8 cellular contexts compared by ENCODE assay signal in genomic region chr2:47767880-47768609, GRCh38. TPM values are rescaled to one million over a fixed set of nuclear protein-coding genes. Genes with fewer than 3 reads are reported as not detected.
A peak's percentile ranks its signal among the peaks of the same experiment; 100 is the strongest.
DNase-seq lines count a peak whose midpoint lies in the region; ATAC-seq and TF ChIP-seq lines count a peak whose summit lies in the region.

No MANE protein-coding gene starts in this region.

- no peaks in the 10 kb centered on the region for H3K27me3 ChIP-seq in lower lobe of right lung (ENCODE audit: low read depth)

- H3K4me3 ChIP-seq in coronary artery (peak overlapping the region; percentile 54), lower lobe of right lung (no peak overlapping the region)

- no peak overlapping the region for H3K27ac ChIP-seq in coronary artery
- no peak overlapping the region for H3K27ac ChIP-seq in lower lobe of right lung

- intact Hi-C loops in lower lobe of right lung (cut with DNase I): no loop called here

- H3K36me3 ChIP-seq in lower lobe of right lung: no peaks in the 10 kb centered on the region

- H3K9me3 ChIP-seq in lower lobe of right lung: no peaks in the 10 kb centered on the region

- H3K4me1 ChIP-seq in lower lobe of right lung: no peaks in the 10 kb centered on the region

- ATAC-seq in GM21515 (IDR thresholded peaks at IDR 0.05; ENCODE audit: unreplicated experiment) (peak; percentile 59), lower lobe of right lung (peak; percentile 87 to 91)

- peak; percentile 28 for DNase-seq in COR-L47 (lab: John Stamatoyannopoulos, UW)
- peak; percentile 19 for DNase-seq in NCI-H1694 treated with DMSO at 0.1 percent for 48 hours (lab: John Stamatoyannopoulos, UW)
- DNase-seq in activated CD4-positive, alpha-beta T cell treated with anti-CD3 and anti-CD28 coated beads for 48 hours: peak; percentile 79
- DNase-seq in coronary artery (ENCODE audit: low spot score): peak; percentile 74
- DNase-seq in lower lobe of right lung: peak; percentile 82
- peak; percentile 47 for DNase-seq in stimulated activated CD8-positive, alpha-beta memory T cell treated with anti-CD3 and anti-CD28 coated beads, Interleukin-12 subunit alpha, Interleukin-12 subunit beta, amount 100 ng/mL, for 4 hours (ENCODE audit: low read depth)
- no peak for DNase-seq in pons (ENCODE audit: low spot score)

- peak; percentile 99 for TF ChIP-seq CTCF in coronary artery (IDR thresholded peaks at IDR 0.05)
- TF ChIP-seq CTCF in lower lobe of right lung (IDR thresholded peaks at IDR 0.05): peak; percentile 100

RNA-seq across cellular contexts. Expression of gene MSH6, which starts 14.9 kb away (rescaled TPM):
- total RNA-seq in lower lobe of right lung: 31.3 TPM
